ENCODE assay signal across 1 cellular context in genomic region chr4:2757426-2757825, GRCh38.
TF ChIP-seq lines count a peak whose summit lies in the region.

No MANE protein-coding gene starts in this region.

TF ChIP-seq in GM23338, 12 proteins besides CTCF, POLR2A, EP300 and RAD21:
- no peak for TF ChIP-seq ZNF462 (CRISPR knock-in tag; IDR thresholded peaks at IDR 0.05)
- no peak for TF ChIP-seq EZH2 (IDR thresholded peaks at IDR 0.05; ENCODE audit: low read depth, unreplicated experiment)
- TF ChIP-seq STAT1 (IDR thresholded peaks at IDR 0.05; ENCODE audit: unreplicated experiment): no peak
- no peak for TF ChIP-seq REST (IDR thresholded peaks at IDR 0.05; ENCODE audit: unreplicated experiment)
- TF ChIP-seq POLR2AphosphoS5 (IDR thresholded peaks at IDR 0.05; ENCODE audit: low read depth): no peak
- TF ChIP-seq ETS1 (IDR thresholded peaks at IDR 0.05): no peak
- TF ChIP-seq NANOG (IDR thresholded peaks at IDR 0.05; ENCODE audit: borderline replicate concordance): no peak
- no peak for TF ChIP-seq EZH2phosphoT487 (IDR thresholded peaks at IDR 0.05; ENCODE audit: unreplicated experiment)
- TF ChIP-seq JUNB (IDR thresholded peaks at IDR 0.05; ENCODE audit: unreplicated experiment): no peak
TF ChIP-seq in GM23338: peak in this region for 0.
